In genomic region chr21:42124826-42125570, GRCh38 we compare ENCODE assay signal across 26 cellular contexts. TPM values are rescaled to one million over a fixed set of nuclear protein-coding genes. Genes with fewer than 3 reads are reported as not detected.
"Had no signal": no experiment of that assay in that cellular context is flagged by ENCODE, and none has a peak within 500 bp of the region (broad histone marks: within the 10 kb centered on the region; RNA-seq: fewer than 3 reads in every experiment).

No MANE protein-coding gene starts in this region.

- ATAC-seq: activated CD4-positive, CD25-positive, alpha-beta regulatory T cell treated with anti-CD3 and anti-CD28 coated beads, Interleukin-2, amount 50 U/mL, for 24 hours; right cardiac atrium had no signal

- H3K4me3 ChIP-seq: coronary artery, heart right ventricle, suprapubic skin, tibial nerve had no signal

- DNase-seq: activated CD4-positive, alpha-beta memory T cell treated with anti-CD3 and anti-CD28 coated beads, Interleukin-2, amount 10 ng/mL, durations not matched to agents 7 days and 5 days; activated CD4-positive, alpha-beta T cell treated with anti-CD3 and anti-CD28 coated beads, Interleukin-2, amount 10 ng/mL, durations not matched to agents 24 days and 14 days; activated gamma-delta T cell; amniotic stem cell; cerebellar nuclear complex; heart right ventricle; islet precursor cell; left colon; right cardiac atrium; stimulated activated CD4-positive, alpha-beta T cell treated with anti-CD3 and anti-CD28 coated beads, Interleukin-2, amount 100 ng/mL, for 24 hours had no signal

- H3K36me3 ChIP-seq: heart right ventricle, suprapubic skin, tibial nerve had no signal

- H3K4me1 ChIP-seq: heart right ventricle, parathyroid adenoma had no signal

- H3K4me3 Mint-ChIP-seq: activated CD4-positive, alpha-beta memory T cell treated with anti-CD3 and anti-CD28 coated beads, Interleukin-2, amount 10 ng/mL, durations not matched to agents 7 days and 5 days; activated CD4-positive, alpha-beta T cell treated with anti-CD3 and anti-CD28 coated beads, Interleukin-2, amount 10 ng/mL, durations not matched to agents 24 days and 14 days; activated naive CD4-positive, alpha-beta T cell treated with anti-CD3 and anti-CD28 coated beads, Interleukin-2, amount 50 U/mL, for 24 hours; activated T-helper 1 cell treated with anti-CD3 and anti-CD28 coated beads, Interleukin-12 subunit alpha, Interleukin-12 subunit beta, Interleukin-2, Interleukin-4 antibody, amounts not matched to agents 30 ng/mL and 10 ng/mL and 1 ng/mL, durations not matched to agents 14 hours and 24 hours and 36 hours; memory B cell; nephron; stimulated activated effector memory CD8-positive, alpha-beta T cell treated with anti-CD3 and anti-CD28 coated beads, Interleukin-12 subunit alpha, Interleukin-12 subunit beta, amount 100 ng/mL, for 72 hours; stimulated activated naive CD8-positive, alpha-beta T cell treated with anti-CD3 and anti-CD28 coated beads, Interleukin-15, amount 100 ng/mL, for 72 hours had no signal

- H3K27ac Mint-ChIP-seq: activated CD4-positive, alpha-beta memory T cell treated with anti-CD3 and anti-CD28 coated beads, Interleukin-2, amount 10 ng/mL, durations not matched to agents 7 days and 5 days; activated CD4-positive, alpha-beta T cell treated with anti-CD3 and anti-CD28 coated beads, Interleukin-2, amount 10 ng/mL, durations not matched to agents 24 days and 14 days; activated T-helper 1 cell treated with anti-CD3 and anti-CD28 coated beads, Interleukin-12 subunit alpha, Interleukin-12 subunit beta, Interleukin-2, Interleukin-4 antibody, amounts not matched to agents 30 ng/mL and 10 ng/mL and 1 ng/mL, durations not matched to agents 14 hours and 24 hours and 36 hours; memory B cell; nephron; stimulated activated effector memory CD8-positive, alpha-beta T cell treated with anti-CD3 and anti-CD28 coated beads, Interleukin-12 subunit alpha, Interleukin-12 subunit beta, amount 100 ng/mL, for 72 hours had no signal

- H3K36me3 Mint-ChIP-seq: memory B cell; stimulated activated effector memory CD8-positive, alpha-beta T cell treated with anti-CD3 and anti-CD28 coated beads, Interleukin-12 subunit alpha, Interleukin-12 subunit beta, amount 100 ng/mL, for 72 hours had no signal

- H3K9me3 Mint-ChIP-seq: activated CD4-positive, alpha-beta memory T cell treated with anti-CD3 and anti-CD28 coated beads, Interleukin-2, amount 10 ng/mL, durations not matched to agents 7 days and 5 days; activated CD4-positive, alpha-beta T cell treated with anti-CD3 and anti-CD28 coated beads, Interleukin-2, amount 10 ng/mL, durations not matched to agents 24 days and 14 days; activated naive CD4-positive, alpha-beta T cell treated with anti-CD3 and anti-CD28 coated beads, Interleukin-2, amount 50 U/mL, for 24 hours; activated T-helper 1 cell treated with anti-CD3 and anti-CD28 coated beads, Interleukin-12 subunit alpha, Interleukin-12 subunit beta, Interleukin-2, Interleukin-4 antibody, amounts not matched to agents 30 ng/mL and 10 ng/mL and 1 ng/mL, durations not matched to agents 14 hours and 24 hours and 36 hours; memory B cell; nephron; stimulated activated effector memory CD8-positive, alpha-beta T cell treated with anti-CD3 and anti-CD28 coated beads, Interleukin-12 subunit alpha, Interleukin-12 subunit beta, amount 100 ng/mL, for 72 hours; stimulated activated naive CD8-positive, alpha-beta T cell treated with anti-CD3 and anti-CD28 coated beads, Interleukin-15, amount 100 ng/mL, for 72 hours had no signal

- H3K4me1 Mint-ChIP-seq: nephron had no signal

- H3K9me3 ChIP-seq: heart right ventricle, suprapubic skin, tibial nerve had no signal

- H3K9ac ChIP-seq: parathyroid adenoma had no signal

- H3K27ac ChIP-seq: coronary artery, epithelial cell of prostate, heart right ventricle, parathyroid adenoma, suprapubic skin, tibial nerve had no signal

RNA-seq across cellular contexts. Expression of gene UMODL1, which starts 53.9 kb away (rescaled TPM):
- total RNA-seq: activated CD4-positive, alpha-beta T cell treated with anti-CD3 and anti-CD28 coated beads, Interleukin-2, amount 10 ng/mL, durations not matched to agents 24 days and 14 days; activated T-helper 1 cell treated with anti-CD3 and anti-CD28 coated beads, Interleukin-12 subunit alpha, Interleukin-12 subunit beta, Interleukin-2, Interleukin-4 antibody, amounts not matched to agents 30 ng/mL and 10 ng/mL and 1 ng/mL, durations not matched to agents 14 hours and 24 hours and 36 hours; fibroblast of villous mesenchyme; myocyte; pulmonary artery endothelial cell; right cardiac atrium; tibial nerve; urinary bladder had no signal
- polyA plus RNA-seq: heart right ventricle, right cardiac atrium, urinary bladder had no signal
